21 cellular contexts compared by ENCODE assay signal in genomic region chr12:21814814-21815213, GRCh38. TPM values are rescaled to one million over a fixed set of nuclear protein-coding genes. Genes with fewer than 3 reads are reported as not detected.
DNase-seq lines count a peak whose midpoint lies in the region; ATAC-seq and TF ChIP-seq lines count a peak whose summit lies in the region.
"Had no signal": no experiment of that assay in that cellular context is flagged by ENCODE, and none has a peak within 500 bp of the region (broad histone marks: within the 10 kb centered on the region; RNA-seq: fewer than 3 reads in every experiment).

No MANE protein-coding gene starts in this region.

- peaks cover 46% of the 10 kb centered on the region for H3K4me1 Mint-ChIP-seq in Caco-2 (ENCODE audit: low read depth, unreplicated experiment)
- H3K4me1 Mint-ChIP-seq: CD14-positive monocyte; CD8-positive, alpha-beta memory T cell had no signal

- no peak for ATAC-seq in right cardiac atrium
- no peak for ATAC-seq in heart right ventricle
- ATAC-seq in right lobe of liver, result peak; percentile 21 to 75 (median 66)
- no peak for ATAC-seq in HG02588 (IDR thresholded peaks at IDR 0.05; ENCODE audit: unreplicated experiment)

- peaks cover 45% of the 10 kb centered on the region for H3K9me3 Mint-ChIP-seq in Caco-2 (ENCODE audit: unreplicated experiment)

- H3K27ac ChIP-seq in right cardiac atrium (ENCODE audit: low read length) (peak overlapping the region; percentile 27), heart right ventricle (peak overlapping the region in 3 of 10 donors; percentile 10 to 50 (median 13)), right lobe of liver (peak overlapping the region in 2 of 3 donors; percentile 75 to 86)
- H3K27ac ChIP-seq: BLaER1 treated with 17β-estradiol and CSF1 and Interleukin-3, amounts not matched to agents 10 nM and 100 nM had no signal

- H3K27ac Mint-ChIP-seq in Caco-2 (ENCODE audit: unreplicated experiment), result peak overlapping the region; percentile 22
- H3K27ac Mint-ChIP-seq: CD14-positive monocyte; CD4-positive, alpha-beta T cell; CD8-positive, alpha-beta memory T cell; HFFc6 had no signal

- no peaks in the 10 kb centered on the region for H3K27me3 Mint-ChIP-seq in Caco-2 (ENCODE audit: insufficient read depth, unreplicated experiment)
- H3K27me3 Mint-ChIP-seq: CD4-positive, alpha-beta T cell had no signal

- no TSS peak for BruUV-seq in Caco-2 (replicated peaks; lab: Mats Ljungman, UMichigan)

- no peak for TF ChIP-seq CTCF in heart right ventricle (IDR thresholded peaks at IDR 0.05)
- TF ChIP-seq CTCF in Caco-2 (IDR thresholded peaks at IDR 0.05; ENCODE audit: insufficient read depth in 1 of 2, low read depth in 1 of 2, low read length in 1 of 2, severe bottlenecking in 1 of 2, unreplicated experiment in 1 of 2), result no peak
- TF ChIP-seq CTCF in right lobe of liver (IDR thresholded peaks at IDR 0.05), result no peak
- no peak for TF ChIP-seq CTCF in GM13976 (IDR thresholded peaks at IDR 0.05; ENCODE audit: borderline replicate concordance, control extremely low read depth, extremely low read depth, insufficient read depth, missing control alignments)

- H3K36me3 ChIP-seq in heart right ventricle, result peaks cover 0 to 56% (median 0%) of the 10 kb centered on the region in 9 donors
- peaks cover 2% of the 10 kb centered on the region; the same call in 1 of the 2 replicates for H3K36me3 ChIP-seq in Caco-2 (ENCODE audit: control insufficient read depth, insufficient read depth, low read length)
- H3K36me3 ChIP-seq in right lobe of liver, result no peaks in the 10 kb centered on the region
- H3K36me3 ChIP-seq: BE2C; BLaER1 treated with 17β-estradiol and CSF1 and Interleukin-3, amounts not matched to agents 10 nM and 100 nM; HAP-1 had no signal

- H3K4me3 ChIP-seq in right cardiac atrium (ENCODE audit: low read length) (no peak overlapping the region), heart right ventricle (no peak overlapping the region), Caco-2 (ENCODE audit: low read depth, low read length) (no peak overlapping the region), right lobe of liver (no peak overlapping the region)
- H3K4me3 ChIP-seq: BLaER1 treated with 17β-estradiol and CSF1 and Interleukin-3, amounts not matched to agents 10 nM and 100 nM; HAP-1 had no signal

- H3K4me1 ChIP-seq in right cardiac atrium (ENCODE audit: control insufficient read depth, insufficient read depth, low read length), result peaks cover 4% of the 10 kb centered on the region
- H3K4me1 ChIP-seq in heart right ventricle, result peaks cover 0 to 36% (median 7%) of the 10 kb centered on the region in 9 donors
- peaks cover 40% of the 10 kb centered on the region for H3K4me1 ChIP-seq in Caco-2
- H3K4me1 ChIP-seq in right lobe of liver, result peaks cover 0 to 40% (median 17%) of the 10 kb centered on the region in 4 donors
- H3K4me1 ChIP-seq: BLaER1 treated with 17β-estradiol and CSF1 and Interleukin-3, amounts not matched to agents 10 nM and 100 nM; HAP-1 had no signal

- peaks cover 88% of the 10 kb centered on the region for H3K36me3 Mint-ChIP-seq in Caco-2 (ENCODE audit: insufficient read depth, unreplicated experiment)
- H3K36me3 Mint-ChIP-seq: CD14-positive monocyte; CD8-positive, alpha-beta memory T cell had no signal

- in situ Hi-C loops in GM13976 (cut with MboI; ENCODE audit: low sequenced_read_pairs, unreplicated experiment), result no loop called here

- H3K4me3 Mint-ChIP-seq in Caco-2 (ENCODE audit: unreplicated experiment), result no peak overlapping the region
- H3K4me3 Mint-ChIP-seq: CD14-positive monocyte; CD4-positive, alpha-beta T cell; CD8-positive, alpha-beta memory T cell; HFFc6 had no signal

- H3K27me3 ChIP-seq in right cardiac atrium (ENCODE audit: control insufficient read depth, insufficient read depth), result no peaks in the 10 kb centered on the region
- H3K27me3 ChIP-seq in heart right ventricle, result no peaks in the 10 kb centered on the region
- no peaks in the 10 kb centered on the region for H3K27me3 ChIP-seq in Caco-2 (replicated peaks; ENCODE audit: control insufficient read depth, insufficient read depth, low read length)
- H3K27me3 ChIP-seq in right lobe of liver, result no peaks in the 10 kb centered on the region
- H3K27me3 ChIP-seq: BE2C; BLaER1 treated with 17β-estradiol and CSF1 and Interleukin-3, amounts not matched to agents 10 nM and 100 nM had no signal

- WGBS in right cardiac atrium, result 81% methylated on average over 3 of the region's 3 CpGs
- WGBS in heart right ventricle, 2 donors, result 89 to 93% methylated on average over 3 of the region's 3 CpGs
- 30% methylated on average over 3 of the region's 3 CpGs for WGBS in right lobe of liver (ENCODE audit: insufficient coverage, low coverage, low lambda C conversion rate, missing lambda C conversion rate)

- no peak for TF ChIP-seq POLR2A in right lobe of liver (IDR thresholded peaks at IDR 0.05)

- H3K9me3 ChIP-seq in right cardiac atrium (ENCODE audit: control insufficient read depth, low read length) (no peaks in the 10 kb centered on the region), heart right ventricle (peaks cover 0 to 4% (median 0%) of the 10 kb centered on the region in 11 donors), Caco-2 (peaks cover 28% of the 10 kb centered on the region), right lobe of liver (no peaks in the 10 kb centered on the region)
- H3K9me3 ChIP-seq: BE2C, HAP-1 had no signal

- peak in 2 of 3 donors; percentile 27 to 50 for DNase-seq in right cardiac atrium
- DNase-seq in heart right ventricle, result no peak
- DNase-seq in Caco-2, result no peak
- DNase-seq in right lobe of liver, result peak in 2 of 3 donors; percentile 50 to 51
- DNase-seq in GM13976 (ENCODE audit: low spot score), result no peak
- DNase-seq: AML-193; BE2C; Calu3; CD4-positive, alpha-beta T cell; CD8-positive, alpha-beta memory T cell; DMS53; DMS79 treated with DMSO at 0.1 percent for 48 hours; GF-D8; GOT3; HFFc6 had no signal

- POLR2A ChIA-PET in Caco-2 (lab: Charles Lee), result no interaction called here

- intact Hi-C loops in right cardiac atrium (cut with DNase I) (no loop called here), heart right ventricle (cut with DNase I) (loop anchor here in 3 of 10 donors (5.0 to 10.0 kb wide), 3 partner anchors 38 to 100 kb away; partner anchors contain the start of gene KCNJ8 (in 1 of the 3)), Caco-2 (cut with micrococcal nuclease; ENCODE audit: unreplicated experiment) (loop anchor here (5.0 kb wide), 1 partner anchor 227 kb away; no protein-coding TSS in a partner anchor), right lobe of liver (cut with DNase I) (no loop called here)

- CTCF ChIA-PET in Caco-2 (lab: Charles Lee), result interaction anchor here (1.0 kb wide), 1 partner anchor 41 kb away, joined by 4 read pairs; no protein-coding TSS in a partner anchor

RNA-seq across cellular contexts. Expression of gene KCNJ8, which starts 40.3 kb away (rescaled TPM):
- total RNA-seq in right cardiac atrium, result 10 to 100 TPM; 37.5 to 45.0 (median 40.4) TPM
- 25.7 TPM for polyA plus RNA-seq in right cardiac atrium
- 100 to 1,000 TPM in 2 of 10 donors, 10 to 100 TPM in 8; 46.0 to 128 (median 54.8) TPM for total RNA-seq in heart right ventricle
- polyA plus RNA-seq in heart right ventricle, result 10 to 100 TPM; 13.8 to 87.8 TPM
- total RNA-seq in Caco-2 (2022), result 88.7 and 90.2 TPM in 2 replicates
- 10 to 100 TPM in 5 of 6 experiments, 1 to 10 TPM in 1; 9.1 to 37.5 (median 25.4) TPM for total RNA-seq in right lobe of liver
- total RNA-seq: Calu3; CD4-positive, alpha-beta T cell; CD8-positive, alpha-beta memory T cell; Daoy; G401 had no signal
- polyA plus RNA-seq: CD14-positive monocyte; CD8-positive, alpha-beta memory T cell had no signal

Comparison
In these comparisons a context has a peak if more than half of its experiments do, and no peak if none do; other contexts are left out.
1. DNase-seq: peak in right cardiac atrium (2 of 3) and right lobe of liver (2 of 3); none in heart right ventricle (0 of 2), Caco-2 (0 of 2) and GM13976 (single experiment).
2. ATAC-seq: peak in right lobe of liver (4 of 4); none in right cardiac atrium (0 of 2), heart right ventricle (0 of 8) and HG02588 (single experiment).